In genomic region chr11:128509990-128510389, GRCh38 we compare ENCODE assay signal across 12 cellular contexts.
DNase-seq lines count a peak whose midpoint lies in the region; ATAC-seq and TF ChIP-seq lines count a peak whose summit lies in the region.
"Had no signal": no experiment of that assay in that cellular context is flagged by ENCODE, and none has a peak within 500 bp of the region (broad histone marks: within the 10 kb centered on the region; RNA-seq: fewer than 3 reads in every experiment).

No MANE protein-coding gene starts in this region.

- ATAC-seq in RWPE2 (ENCODE audit: low read depth), result peak; percentile 44

- DNase-seq in DMS53 (lab: John Stamatoyannopoulos, UW) (peak; percentile 50), DMS53 treated with DMSO at 0.1 percent for 48 hours (lab: John Stamatoyannopoulos, UW; ENCODE audit: unreplicated experiment) (no peak), RWPE2 (ENCODE audit: low spot score) (no peak), epithelial cell of esophagus (ENCODE audit: low read depth) (peak; percentile 60), smooth muscle cell (lab: John Stamatoyannopoulos, UW; ENCODE audit: unreplicated experiment) (no peak), SIG-M5 treated with dmso at 0.1 percent for 504 hours (lab: John Stamatoyannopoulos, UW; ENCODE audit: unreplicated experiment) (no peak), lower leg skin (ENCODE audit: low spot score in 2 of 2) (no peak), NCI-H69 (lab: John Stamatoyannopoulos, UW) (no peak)
- DNase-seq: GDM1, RPMI8226 had no signal

- 24% methylated on average over 1 of the region's 1 CpG for WGBS in smooth muscle cell (ENCODE audit: low lambda C conversion rate)
- 83 to 84% methylated on average over 1 of the region's 1 CpG for WGBS in lower leg skin, 2 donors

- peak overlapping the region; percentile 58 for H3K4me2 ChIP-seq in smooth muscle cell

- intact Hi-C loops in lower leg skin (cut with DNase I; ENCODE audit: low total_unique reads), result no loop called here

- peaks cover 64% of the 10 kb centered on the region for H3K79me2 ChIP-seq in smooth muscle cell (ENCODE audit: low read depth)

- H3K36me3 ChIP-seq in RWPE2 (ENCODE audit: low read depth), result peaks cover 62% of the 10 kb centered on the region
- H3K36me3 ChIP-seq in smooth muscle cell (ENCODE audit: low read depth), result no peaks in the 10 kb centered on the region

- no peak for TF ChIP-seq POLR2A in lower leg skin (IDR thresholded peaks at IDR 0.05)

- TF ChIP-seq CTCF in RWPE2 (IDR thresholded peaks at IDR 0.05; ENCODE audit: poor library complexity, severe bottlenecking) (no peak), epithelial cell of esophagus (IDR thresholded peaks at IDR 0.05; ENCODE audit: insufficient read depth, low read depth, low read length, missing control alignments) (no peak), smooth muscle cell (IDR thresholded peaks at IDR 0.05; ENCODE audit: borderline replicate concordance, insufficient read depth, poor library complexity, severe bottlenecking) (no peak), lower leg skin (IDR thresholded peaks at IDR 0.05) (no peak)

- H3K27me3 ChIP-seq in RWPE2 (ENCODE audit: insufficient read depth, poor library complexity, severe bottlenecking) (no peaks in the 10 kb centered on the region), smooth muscle cell (ENCODE audit: low read depth) (no peaks in the 10 kb centered on the region)

- H3F3A ChIP-seq in smooth muscle cell (ENCODE audit: low read depth), result peaks cover 41% of the 10 kb centered on the region

- no peak overlapping the region for H3K4me3 ChIP-seq in RWPE2 (ENCODE audit: severe bottlenecking)
- no peak overlapping the region for H3K4me3 ChIP-seq in epithelial cell of esophagus (ENCODE audit: low read length)
- H3K4me3 ChIP-seq in smooth muscle cell, result no peak overlapping the region
- H3K4me3 ChIP-seq in lower leg skin (ENCODE audit: low read depth, poor library complexity, severe bottlenecking), result no peak overlapping the region

- H3K9ac ChIP-seq in smooth muscle cell (ENCODE audit: low read depth), result no peak overlapping the region

- no peak overlapping the region for H2AFZ ChIP-seq in smooth muscle cell (ENCODE audit: low read depth)

- H3K4me1 ChIP-seq in RWPE2 (ENCODE audit: insufficient read depth, poor library complexity, severe bottlenecking) (peaks cover 69% of the 10 kb centered on the region), smooth muscle cell (ENCODE audit: low read depth) (peaks cover 23% of the 10 kb centered on the region)

- H3K9me3 ChIP-seq in RWPE2 (ENCODE audit: severe bottlenecking), result no peaks in the 10 kb centered on the region
- no peaks in the 10 kb centered on the region for H3K9me3 ChIP-seq in smooth muscle cell (replicated peaks; ENCODE audit: low read depth)

- H4K20me1 ChIP-seq in smooth muscle cell (ENCODE audit: low read depth), result peaks cover 68% of the 10 kb centered on the region

- H3K27ac ChIP-seq in RWPE2 (ENCODE audit: poor library complexity, severe bottlenecking) (peak overlapping the region; percentile 93), smooth muscle cell (ENCODE audit: low read depth) (peak overlapping the region; percentile 97)
- H3K27ac ChIP-seq: 22Rv1, HL-60 had no signal

Comparison
In these comparisons a context has a peak if more than half of its experiments do, and no peak if none do; other contexts are left out.
1. DNase-seq: peak in DMS53 (single experiment) and epithelial cell of esophagus (single experiment); none in DMS53 treated with DMSO at 0.1 percent for 48 hours (single experiment), RWPE2 (single experiment), smooth muscle cell (single experiment), SIG-M5 treated with dmso at 0.1 percent for 504 hours (single experiment), lower leg skin (0 of 2) and NCI-H69 (single experiment).